In the genomic region with DNA sequence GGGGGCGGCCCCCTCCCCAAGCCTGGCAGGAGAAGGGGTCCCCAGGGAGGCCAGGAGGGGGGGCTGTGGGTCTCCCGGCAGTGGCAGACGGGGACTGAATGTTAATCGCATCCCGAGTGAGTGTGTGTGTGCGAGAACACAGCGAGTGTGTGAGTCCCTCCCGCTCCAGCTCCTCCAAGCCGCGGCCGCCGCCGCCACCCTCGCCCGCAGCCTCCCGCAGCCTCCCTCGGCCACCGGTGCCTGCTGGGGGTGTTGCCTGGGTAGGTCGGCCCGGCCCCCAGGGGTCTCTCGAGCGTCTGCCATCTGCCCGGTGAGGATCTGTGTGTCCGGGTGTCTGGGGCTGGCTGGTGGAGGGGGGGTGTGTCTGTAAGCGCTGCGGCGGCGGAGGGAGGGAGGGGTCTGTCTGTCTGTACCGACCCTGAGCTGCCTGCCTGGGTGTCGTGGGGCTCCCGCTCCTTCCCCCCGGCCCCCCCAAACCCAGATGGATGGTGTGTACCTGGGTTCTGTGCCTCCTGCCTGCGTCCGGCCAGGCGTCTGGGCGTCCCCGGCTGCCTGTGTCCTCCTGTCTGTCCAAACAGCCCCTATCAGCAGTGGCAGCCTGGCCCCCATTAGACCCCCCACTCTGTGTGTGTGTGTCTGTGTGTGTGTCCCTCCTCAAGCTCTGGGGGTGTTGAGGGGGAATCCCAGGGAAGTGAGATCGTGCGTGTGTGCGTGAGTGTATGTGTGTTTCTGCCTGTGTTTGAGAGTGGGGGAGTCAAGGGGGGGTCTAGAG, we compare ENCODE assay signal across 9 cellular contexts. TPM values are rescaled to one million over a fixed set of nuclear protein-coding genes. Genes with fewer than 3 reads are reported as not detected.
DNase-seq lines count a peak whose midpoint lies in the region; ATAC-seq and TF ChIP-seq lines count a peak whose summit lies in the region.
"Had no signal": no experiment of that assay in that cellular context is flagged by ENCODE, and none has a peak within 500 bp of the region (broad histone marks: within the 10 kb centered on the region; RNA-seq: fewer than 3 reads in every experiment).

A gene (plus strand): TSS at position 110 of the 772 bp plus-strand sequence. CDS start 4,725 bp downstream, outside the sequence.

- no peaks in the 10 kb centered on the region for H3K9me3 ChIP-seq in SJCRH30 (replicated peaks)

- no peak within 1 kb of the TSS for H3K27ac ChIP-seq in SJCRH30

- peaks cover 22% of the 10 kb centered on the region for H3K27me3 Mint-ChIP-seq in endothelial cell (ENCODE audit: unreplicated experiment)

- ATAC-seq in HG03135 (IDR thresholded peaks at IDR 0.05; ENCODE audit: unreplicated experiment), result no peak
- ATAC-seq: GM12878 had no signal

- H3K27me3 ChIP-seq in SJCRH30, result peaks cover 43% of the 10 kb centered on the region

- H3K36me3 Mint-ChIP-seq in endothelial cell (ENCODE audit: low read depth, unreplicated experiment), result peaks cover 8% of the 10 kb centered on the region

- H3K4me1 ChIP-seq in SJCRH30, result peaks cover 13% of the 10 kb centered on the region; the same call in 1 of the 2 replicates

- peaks cover under 1% of the 10 kb centered on the region for H3K9me3 Mint-ChIP-seq in endothelial cell (ENCODE audit: unreplicated experiment)

- peak within 1 kb of the TSS; percentile 80 for H3K4me3 Mint-ChIP-seq in endothelial cell (ENCODE audit: unreplicated experiment)

- TF ChIP-seq CTCF in endothelial cell (IDR thresholded peaks at IDR 0.05; ENCODE audit: unreplicated experiment), result no peak

- DNase-seq in activated CD8-positive, alpha-beta memory T cell treated with anti-CD3 and anti-CD28 coated beads for 24 hours, result peak; percentile 70
- DNase-seq in activated CD8-positive, alpha-beta memory T cell treated with anti-CD3 and anti-CD28 coated beads, Interleukin-2, amount 50 U/mL, for 48 hours, result no peak
- DNase-seq in SJCRH30 (peak; percentile 34 to 44), endothelial cell (ENCODE audit: low spot score) (peak; percentile 54), NAMALWA (ENCODE audit: low spot score) (no peak), NCI-H1105 (lab: John Stamatoyannopoulos, UW) (no peak)
- DNase-seq in stimulated activated CD8-positive, alpha-beta memory T cell treated with anti-CD3 and anti-CD28 coated beads, Interleukin-4, amount 100 ng/mL, for 48 hours, result peak; percentile 46

- H3K4me1 Mint-ChIP-seq in endothelial cell (ENCODE audit: unreplicated experiment), result peaks cover 21% of the 10 kb centered on the region

- peaks cover 6% of the 10 kb centered on the region; the same call in 1 of the 2 replicates for H3K36me3 ChIP-seq in SJCRH30

- peak within 1 kb of the TSS; percentile 19 for H3K27ac Mint-ChIP-seq in endothelial cell (ENCODE audit: unreplicated experiment)

- H3K4me3 ChIP-seq in SJCRH30, result peak within 1 kb of the TSS; percentile 23; the same call in 1 of the 2 replicates
- H3K4me3 ChIP-seq: GM12878 had no signal

RNA-seq across cellular contexts. Expression of the gene that starts here (rescaled TPM):
- 0.03 TPM in 1 of 2 replicates, not detected in the other for total RNA-seq in SJCRH30 (2014; rRNA removed; shearing (Covaris generic))
- total RNA-seq in endothelial cell (ENCODE audit: unreplicated experiment), result 25.2 TPM

Comparison
In these comparisons a context has a peak if more than half of its experiments do, and no peak if none do; other contexts are left out.
1. RNA of the gene that starts here (total RNA-seq): 25.2 TPM in endothelial cell (single experiment); 0.03 TPM in SJCRH30; every median in the first group is over 10 times any median in the second.
2. DNase-seq: peak in activated CD8-positive, alpha-beta memory T cell treated with anti-CD3 and anti-CD28 coated beads for 24 hours (single experiment), endothelial cell (single experiment) and stimulated activated CD8-positive, alpha-beta memory T cell treated with anti-CD3 and anti-CD28 coated beads, Interleukin-4, amount 100 ng/mL, for 48 hours (single experiment); none in activated CD8-positive, alpha-beta memory T cell treated with anti-CD3 and anti-CD28 coated beads, Interleukin-2, amount 50 U/mL, for 48 hours (single experiment), NAMALWA (single experiment) and NCI-H1105 (single experiment).
3. Peak in DNase-seq and H3K4me3 ChIP-seq in SJCRH30; RNA of the gene not detected or under 1 TPM.